Comparison of ENCODE assay signal across 2 cellular contexts in genomic region chr12:79993106-79993862, GRCh38.
TF ChIP-seq lines count a peak whose summit lies in the region.

No MANE protein-coding gene starts in this region.

TF ChIP-seq in WTC11, 78 proteins besides CTCF, POLR2A, EP300 and RAD21:
- TF ChIP-seq, protein P1, sequence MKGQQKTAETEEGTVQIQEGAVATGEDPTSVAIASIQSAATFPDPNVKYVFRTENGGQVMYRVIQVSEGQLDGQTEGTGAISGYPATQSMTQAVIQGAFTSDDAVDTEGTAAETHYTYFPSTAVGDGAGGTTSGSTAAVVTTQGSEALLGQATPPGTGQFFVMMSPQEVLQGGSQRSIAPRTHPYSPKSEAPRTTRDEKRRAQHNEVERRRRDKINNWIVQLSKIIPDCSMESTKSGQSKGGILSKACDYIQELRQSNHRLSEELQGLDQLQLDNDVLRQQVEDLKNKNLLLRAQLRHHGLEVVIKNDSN (CRISPR knock-in tag; IDR thresholded peaks at IDR 0.05), result no peak
- TF ChIP-seq RELA (CRISPR knock-in tag; IDR thresholded peaks at IDR 0.05; ENCODE audit: borderline replicate concordance), result no peak
- no peak for TF ChIP-seq CBFB (CRISPR knock-in tag; IDR thresholded peaks at IDR 0.05; ENCODE audit: low read depth)
- TF ChIP-seq MXD4 (CRISPR knock-in tag; IDR thresholded peaks at IDR 0.05; ENCODE audit: borderline replicate concordance), result no peak
- no peak for TF ChIP-seq GABPB1 (CRISPR knock-in tag; IDR thresholded peaks at IDR 0.05)
- no peak for TF ChIP-seq ZNF138 (CRISPR knock-in tag; conservative IDR thresholded peaks at IDR 0.05)
- no peak for TF ChIP-seq SMAD3 (CRISPR knock-in tag; IDR thresholded peaks at IDR 0.05; ENCODE audit: borderline replicate concordance)
- no peak for TF ChIP-seq ZNF396 (CRISPR knock-in tag; IDR thresholded peaks at IDR 0.05; ENCODE audit: borderline replicate concordance)
- TF ChIP-seq CREB1 (CRISPR knock-in tag; IDR thresholded peaks at IDR 0.05), result no peak
- no peak for TF ChIP-seq MLX (CRISPR knock-in tag; IDR thresholded peaks at IDR 0.05)
- TF ChIP-seq ELF4 (CRISPR knock-in tag; IDR thresholded peaks at IDR 0.05; ENCODE audit: low read depth), result no peak
- no peak for TF ChIP-seq GRHL2 (CRISPR knock-in tag; IDR thresholded peaks at IDR 0.05; ENCODE audit: insufficient replicate concordance, severe bottlenecking)
- TF ChIP-seq, protein P2, sequence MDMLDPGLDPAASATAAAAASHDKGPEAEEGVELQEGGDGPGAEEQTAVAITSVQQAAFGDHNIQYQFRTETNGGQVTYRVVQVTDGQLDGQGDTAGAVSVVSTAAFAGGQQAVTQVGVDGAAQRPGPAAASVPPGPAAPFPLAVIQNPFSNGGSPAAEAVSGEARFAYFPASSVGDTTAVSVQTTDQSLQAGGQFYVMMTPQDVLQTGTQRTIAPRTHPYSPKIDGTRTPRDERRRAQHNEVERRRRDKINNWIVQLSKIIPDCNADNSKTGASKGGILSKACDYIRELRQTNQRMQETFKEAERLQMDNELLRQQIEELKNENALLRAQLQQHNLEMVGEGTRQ (CRISPR knock-in tag; IDR thresholded peaks at IDR 0.05), result no peak
- no peak for TF ChIP-seq IRF2 (CRISPR knock-in tag; IDR thresholded peaks at IDR 0.05; ENCODE audit: borderline replicate concordance, low read depth)
- TF ChIP-seq EMX1 (CRISPR knock-in tag; IDR thresholded peaks at IDR 0.05), result no peak
- TF ChIP-seq NR2C2 (CRISPR knock-in tag; IDR thresholded peaks at IDR 0.05), result no peak
- no peak for TF ChIP-seq JUN (CRISPR knock-in tag; IDR thresholded peaks at IDR 0.05)
- TF ChIP-seq NFATC4 (CRISPR knock-in tag; IDR thresholded peaks at IDR 0.05), result no peak
- TF ChIP-seq, protein P3, sequence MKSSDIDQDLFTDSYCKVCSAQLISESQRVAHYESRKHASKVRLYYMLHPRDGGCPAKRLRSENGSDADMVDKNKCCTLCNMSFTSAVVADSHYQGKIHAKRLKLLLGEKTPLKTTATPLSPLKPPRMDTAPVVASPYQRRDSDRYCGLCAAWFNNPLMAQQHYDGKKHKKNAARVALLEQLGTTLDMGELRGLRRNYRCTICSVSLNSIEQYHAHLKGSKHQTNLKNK (CRISPR knock-in tag; IDR thresholded peaks at IDR 0.05), result no peak
- TF ChIP-seq, protein P4, sequence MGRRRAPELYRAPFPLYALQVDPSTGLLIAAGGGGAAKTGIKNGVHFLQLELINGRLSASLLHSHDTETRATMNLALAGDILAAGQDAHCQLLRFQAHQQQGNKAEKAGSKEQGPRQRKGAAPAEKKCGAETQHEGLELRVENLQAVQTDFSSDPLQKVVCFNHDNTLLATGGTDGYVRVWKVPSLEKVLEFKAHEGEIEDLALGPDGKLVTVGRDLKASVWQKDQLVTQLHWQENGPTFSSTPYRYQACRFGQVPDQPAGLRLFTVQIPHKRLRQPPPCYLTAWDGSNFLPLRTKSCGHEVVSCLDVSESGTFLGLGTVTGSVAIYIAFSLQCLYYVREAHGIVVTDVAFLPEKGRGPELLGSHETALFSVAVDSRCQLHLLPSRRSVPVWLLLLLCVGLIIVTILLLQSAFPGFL (CRISPR knock-in tag; IDR thresholded peaks at IDR 0.05; ENCODE audit: borderline replicate concordance), result no peak
TF ChIP-seq in WTC11: peak in this region for 0.

TF ChIP-seq in HepG2, 621 proteins besides CTCF, POLR2A, EP300 and RAD21:
- TF ChIP-seq, protein P5, sequence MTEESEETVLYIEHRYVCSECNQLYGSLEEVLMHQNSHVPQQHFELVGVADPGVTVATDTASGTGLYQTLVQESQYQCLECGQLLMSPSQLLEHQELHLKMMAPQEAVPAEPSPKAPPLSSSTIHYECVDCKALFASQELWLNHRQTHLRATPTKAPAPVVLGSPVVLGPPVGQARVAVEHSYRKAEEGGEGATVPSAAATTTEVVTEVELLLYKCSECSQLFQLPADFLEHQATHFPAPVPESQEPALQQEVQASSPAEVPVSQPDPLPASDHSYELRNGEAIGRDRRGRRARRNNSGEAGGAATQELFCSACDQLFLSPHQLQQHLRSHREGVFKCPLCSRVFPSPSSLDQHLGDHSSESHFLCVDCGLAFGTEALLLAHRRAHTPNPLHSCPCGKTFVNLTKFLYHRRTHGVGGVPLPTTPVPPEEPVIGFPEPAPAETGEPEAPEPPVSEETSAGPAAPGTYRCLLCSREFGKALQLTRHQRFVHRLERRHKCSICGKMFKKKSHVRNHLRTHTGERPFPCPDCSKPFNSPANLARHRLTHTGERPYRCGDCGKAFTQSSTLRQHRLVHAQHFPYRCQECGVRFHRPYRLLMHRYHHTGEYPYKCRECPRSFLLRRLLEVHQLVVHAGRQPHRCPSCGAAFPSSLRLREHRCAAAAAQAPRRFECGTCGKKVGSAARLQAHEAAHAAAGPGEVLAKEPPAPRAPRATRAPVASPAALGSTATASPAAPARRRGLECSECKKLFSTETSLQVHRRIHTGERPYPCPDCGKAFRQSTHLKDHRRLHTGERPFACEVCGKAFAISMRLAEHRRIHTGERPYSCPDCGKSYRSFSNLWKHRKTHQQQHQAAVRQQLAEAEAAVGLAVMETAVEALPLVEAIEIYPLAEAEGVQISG (CRISPR knock-in tag; IDR thresholded peaks at IDR 0.05), result no peak
